10 cellular contexts compared by ENCODE assay signal in genomic region chr10:43293677-43294057, GRCh38. TPM values are rescaled to one million over a fixed set of nuclear protein-coding genes. Genes with fewer than 3 reads are reported as not detected.
A peak's percentile ranks its signal among the peaks of the same experiment; 100 is the strongest.
DNase-seq lines count a peak whose midpoint lies in the region; ATAC-seq lines count a peak whose summit lies in the region.
"Had no signal": no experiment of that assay in that cellular context is flagged by ENCODE, and none has a peak within 500 bp of the region (broad histone marks: within the 10 kb centered on the region; RNA-seq: fewer than 3 reads in every experiment).

No MANE protein-coding gene starts in this region.

- ATAC-seq in activated T-cell treated with anti-CD3 and anti-CD28 coated beads, Interleukin-2, amount 50 U/mL, for 72 hours (replicated peaks in 1 of 2), result peak; percentile 11 to 22
- ATAC-seq in GM19324 (IDR thresholded peaks at IDR 0.05; ENCODE audit: low FRiP score, unreplicated experiment) (peak; percentile 8), sciatic nerve (peak; percentile 15), GM21723 (IDR thresholded peaks at IDR 0.05; ENCODE audit: unreplicated experiment) (no peak)

- H3K9me3 Mint-ChIP-seq in activated T-cell treated with anti-CD3 and anti-CD28 coated beads, Interleukin-2, amount 50 U/mL, for 72 hours, result peaks cover 0 to under 1% of the 10 kb centered on the region in 2 donors
- H3K9me3 Mint-ChIP-seq in activated T-helper 1 cell treated with anti-CD3 and anti-CD28 coated beads, Interleukin-12 subunit alpha, Interleukin-12 subunit beta, Interleukin-2, Interleukin-4 antibody, amounts not matched to agents 30 ng/mL and 10 ng/mL and 1 ng/mL, durations not matched to agents 14 hours and 24 hours and 36 hours, result peaks cover 5% of the 10 kb centered on the region
- H3K9me3 Mint-ChIP-seq: memory B cell had no signal

- peaks cover 14% of the 10 kb centered on the region for H3K27me3 Mint-ChIP-seq in activated T-cell treated with anti-CD3 and anti-CD28 coated beads, Interleukin-2, amount 50 U/mL, for 72 hours (ENCODE audit: low read depth)
- H3K27me3 Mint-ChIP-seq in activated T-helper 1 cell treated with anti-CD3 and anti-CD28 coated beads, Interleukin-12 subunit alpha, Interleukin-12 subunit beta, Interleukin-2, Interleukin-4 antibody, amounts not matched to agents 30 ng/mL and 10 ng/mL and 1 ng/mL, durations not matched to agents 14 hours and 24 hours and 36 hours (ENCODE audit: insufficient read depth), result peaks cover 9% of the 10 kb centered on the region

- intact Hi-C loops in activated T-helper 1 cell treated with anti-CD3 and anti-CD28 coated beads, Interleukin-12 subunit alpha, Interleukin-12 subunit beta, Interleukin-2, Interleukin-4 antibody, amounts not matched to agents 30 ng/mL and 10 ng/mL and 1 ng/mL, durations not matched to agents 14 hours and 24 hours and 36 hours (cut with micrococcal nuclease), result loop anchor here (1.0 to 5.0 kb wide), 6 partner anchors 29 to 171 kb away; no protein-coding TSS in a partner anchor
- intact Hi-C loops in sciatic nerve (cut with DNase I), result loop anchor here (5.0 kb wide), 1 partner anchor 54 kb away; no protein-coding TSS in a partner anchor

- peak overlapping the region in 1 of 2 donors; percentile 58 for H3K4me3 Mint-ChIP-seq in activated T-cell treated with anti-CD3 and anti-CD28 coated beads, Interleukin-2, amount 50 U/mL, for 72 hours
- no peak overlapping the region for H3K4me3 Mint-ChIP-seq in activated T-helper 1 cell treated with anti-CD3 and anti-CD28 coated beads, Interleukin-12 subunit alpha, Interleukin-12 subunit beta, Interleukin-2, Interleukin-4 antibody, amounts not matched to agents 30 ng/mL and 10 ng/mL and 1 ng/mL, durations not matched to agents 14 hours and 24 hours and 36 hours
- H3K4me3 Mint-ChIP-seq: memory B cell had no signal

- no peak overlapping the region for H3K27ac Mint-ChIP-seq in activated T-cell treated with anti-CD3 and anti-CD28 coated beads, Interleukin-2, amount 50 U/mL, for 72 hours
- peak overlapping the region; percentile 73 for H3K27ac Mint-ChIP-seq in activated T-helper 1 cell treated with anti-CD3 and anti-CD28 coated beads, Interleukin-12 subunit alpha, Interleukin-12 subunit beta, Interleukin-2, Interleukin-4 antibody, amounts not matched to agents 30 ng/mL and 10 ng/mL and 1 ng/mL, durations not matched to agents 14 hours and 24 hours and 36 hours
- H3K27ac Mint-ChIP-seq: memory B cell had no signal

- H3K36me3 Mint-ChIP-seq in activated T-cell treated with anti-CD3 and anti-CD28 coated beads, Interleukin-2, amount 50 U/mL, for 72 hours (ENCODE audit: insufficient read depth in 2 of 2), result peaks cover 0 to under 1% of the 10 kb centered on the region in 2 donors
- H3K36me3 Mint-ChIP-seq in activated T-helper 1 cell treated with anti-CD3 and anti-CD28 coated beads, Interleukin-12 subunit alpha, Interleukin-12 subunit beta, Interleukin-2, Interleukin-4 antibody, amounts not matched to agents 30 ng/mL and 10 ng/mL and 1 ng/mL, durations not matched to agents 14 hours and 24 hours and 36 hours (ENCODE audit: low read depth), result peaks cover 7% of the 10 kb centered on the region
- H3K36me3 Mint-ChIP-seq: memory B cell had no signal

- H3K4me1 Mint-ChIP-seq in activated T-cell treated with anti-CD3 and anti-CD28 coated beads, Interleukin-2, amount 50 U/mL, for 72 hours (ENCODE audit: low read depth), result peaks cover 32% of the 10 kb centered on the region
- peaks cover 83% of the 10 kb centered on the region for H3K4me1 Mint-ChIP-seq in activated T-helper 1 cell treated with anti-CD3 and anti-CD28 coated beads, Interleukin-12 subunit alpha, Interleukin-12 subunit beta, Interleukin-2, Interleukin-4 antibody, amounts not matched to agents 30 ng/mL and 10 ng/mL and 1 ng/mL, durations not matched to agents 14 hours and 24 hours and 36 hours (ENCODE audit: low read depth)

- no peak for DNase-seq in activated T-cell treated with anti-CD3 and anti-CD28 coated beads, Interleukin-2, amount 50 U/mL, for 72 hours
- no peak for DNase-seq in activated T-cell treated with anti-CD3 and anti-CD28 coated beads, Interleukin-2, amount 50 U/mL, for 48 hours
- DNase-seq in activated T-helper 1 cell treated with anti-CD3 and anti-CD28 coated beads, Interleukin-12 subunit alpha, Interleukin-12 subunit beta, Interleukin-2, Interleukin-4 antibody, amounts not matched to agents 30 ng/mL and 10 ng/mL and 1 ng/mL, durations not matched to agents 14 hours and 24 hours and 36 hours (ENCODE audit: low spot score), result no peak
- no peak for DNase-seq in sciatic nerve (ENCODE audit: low spot score)
- DNase-seq in NCI-H1092 (lab: John Stamatoyannopoulos, UW), result no peak
- DNase-seq in pons (ENCODE audit: low spot score), result no peak
- DNase-seq: activated CD8-positive, alpha-beta memory T cell treated with anti-CD3 and anti-CD28 coated beads, Interleukin-2, amount 50 U/mL, for 48 hours had no signal

RNA-seq across cellular contexts. Expression of gene RASGEF1A, which starts 26.8 kb away (rescaled TPM):
- total RNA-seq in activated T-cell treated with anti-CD3 and anti-CD28 coated beads, Interleukin-2, amount 50 U/mL, for 72 hours, result 1 to 10 TPM; 1.7 TPM
- total RNA-seq in activated T-helper 1 cell treated with anti-CD3 and anti-CD28 coated beads, Interleukin-12 subunit alpha, Interleukin-12 subunit beta, Interleukin-2, Interleukin-4 antibody, amounts not matched to agents 30 ng/mL and 10 ng/mL and 1 ng/mL, durations not matched to agents 14 hours and 24 hours and 36 hours, result 0.78 and 2.0 TPM in 2 replicates
- total RNA-seq in sciatic nerve, result 21.7 TPM
